In genomic region chr10:34933676-34934075, GRCh38 we compare ENCODE assay signal across 13 cellular contexts.
DNase-seq lines count a peak whose midpoint lies in the region; TF ChIP-seq lines count a peak whose summit lies in the region.
"Had no signal": no experiment of that assay in that cellular context is flagged by ENCODE, and none has a peak within 500 bp of the region (broad histone marks: within the 10 kb centered on the region; RNA-seq: fewer than 3 reads in every experiment).

No MANE protein-coding gene starts in this region.

- peaks cover 5% of the 10 kb centered on the region for H3K4me1 Mint-ChIP-seq in neural progenitor cell
- no peaks in the 10 kb centered on the region for H3K4me1 Mint-ChIP-seq in activated CD4-positive, alpha-beta T cell treated with anti-CD3 and anti-CD28 coated beads, Interleukin-2, amount 10 ng/mL, durations not matched to agents 24 days and 14 days

- no peaks in the 10 kb centered on the region for H3K36me3 Mint-ChIP-seq in neural progenitor cell
- H3K36me3 Mint-ChIP-seq in activated CD4-positive, alpha-beta T cell treated with anti-CD3 and anti-CD28 coated beads, Interleukin-2, amount 10 ng/mL, durations not matched to agents 24 days and 14 days (ENCODE audit: low read depth) = no peaks in the 10 kb centered on the region

- in situ Hi-C loops in astrocyte of the spinal cord (cut with HindIII; ENCODE audit: low sequenced_read_pairs) (no loop called here), GM13976 (cut with MboI; ENCODE audit: low sequenced_read_pairs, unreplicated experiment) (no loop called here)

- no peaks in the 10 kb centered on the region for H3K9me3 ChIP-seq in neural progenitor cell (ENCODE audit: low read depth)
- no peaks in the 10 kb centered on the region for H3K9me3 ChIP-seq in tibial nerve
- H3K9me3 ChIP-seq: SJSA1 had no signal

- H3F3A ChIP-seq in neural progenitor cell (ENCODE audit: low read depth) = no peaks in the 10 kb centered on the region

- no peak overlapping the region for H3K27ac Mint-ChIP-seq in neural progenitor cell
- H3K27ac Mint-ChIP-seq in activated CD4-positive, alpha-beta T cell treated with anti-CD3 and anti-CD28 coated beads, Interleukin-2, amount 10 ng/mL, durations not matched to agents 24 days and 14 days = no peak overlapping the region
- H3K27ac Mint-ChIP-seq: activated CD8-positive, alpha-beta T cell treated with anti-CD3 and anti-CD28 coated beads for 36 hours had no signal

- no peaks in the 10 kb centered on the region for H3K9me3 Mint-ChIP-seq in neural progenitor cell
- H3K9me3 Mint-ChIP-seq in activated CD4-positive, alpha-beta T cell treated with anti-CD3 and anti-CD28 coated beads, Interleukin-2, amount 10 ng/mL, durations not matched to agents 24 days and 14 days = no peaks in the 10 kb centered on the region
- H3K9me3 Mint-ChIP-seq: activated CD8-positive, alpha-beta T cell treated with anti-CD3 and anti-CD28 coated beads for 36 hours had no signal

- H3K27me3 ChIP-seq in neural progenitor cell (no peaks in the 10 kb centered on the region), tibial nerve (no peaks in the 10 kb centered on the region)
- H3K27me3 ChIP-seq: hepatocyte, SJSA1 had no signal

- intact Hi-C loops in cardiac septum (cut with DNase I) = no loop called here
- intact Hi-C loops in activated CD4-positive, alpha-beta T cell treated with anti-CD3 and anti-CD28 coated beads, Interleukin-2, amount 10 ng/mL, durations not matched to agents 24 days and 14 days (cut with micrococcal nuclease) = no loop called here

- WGBS in tibial nerve, 2 donors = 49 to 60% methylated on average over 9 of the region's 9 CpGs

- TF ChIP-seq EP300 in tibial nerve (IDR thresholded peaks at IDR 0.05) = peak in 1 of 2 donors; percentile 55

- no peaks in the 10 kb centered on the region for H4K20me1 ChIP-seq in neural progenitor cell (ENCODE audit: low read depth)

- H3K27ac ChIP-seq in neural progenitor cell (no peak overlapping the region), tibial nerve (peak overlapping the region in 1 of 4 donors; percentile 37)
- H3K27ac ChIP-seq: hepatocyte, SJSA1 had no signal

- TF ChIP-seq CTCF in astrocyte of the spinal cord (IDR thresholded peaks at IDR 0.05; ENCODE audit: low read depth, low read length) (no peak), neural progenitor cell (IDR thresholded peaks at IDR 0.05) (no peak), tibial nerve (IDR thresholded peaks at IDR 0.05) (no peak), GM13976 (IDR thresholded peaks at IDR 0.05; ENCODE audit: borderline replicate concordance, control extremely low read depth, extremely low read depth, insufficient read depth, missing control alignments) (no peak)

- H3K79me2 ChIP-seq in neural progenitor cell (ENCODE audit: low read depth) = no peaks in the 10 kb centered on the region
- H3K79me2 ChIP-seq: hepatocyte had no signal

- H3K4me3 ChIP-seq in astrocyte of the spinal cord (ENCODE audit: low read depth, low read length) = no peak overlapping the region
- no peak overlapping the region for H3K4me3 ChIP-seq in neural progenitor cell
- H3K4me3 ChIP-seq in tibial nerve = no peak overlapping the region
- H3K4me3 ChIP-seq: hepatocyte, SJSA1 had no signal

- H3K36me3 ChIP-seq in neural progenitor cell = no peaks in the 10 kb centered on the region
- H3K36me3 ChIP-seq in tibial nerve = no peaks in the 10 kb centered on the region
- H3K36me3 ChIP-seq: SJSA1 had no signal

- no peak overlapping the region for H3K9ac ChIP-seq in neural progenitor cell

- TF ChIP-seq POLR2A in tibial nerve (IDR thresholded peaks at IDR 0.05) = no peak

- peaks cover 10% of the 10 kb centered on the region for H3K27me3 Mint-ChIP-seq in neural progenitor cell (ENCODE audit: insufficient read depth, low read depth)
- peaks cover 1% of the 10 kb centered on the region for H3K27me3 Mint-ChIP-seq in activated CD4-positive, alpha-beta T cell treated with anti-CD3 and anti-CD28 coated beads, Interleukin-2, amount 10 ng/mL, durations not matched to agents 24 days and 14 days

- H2AFZ ChIP-seq in neural progenitor cell (replicated peaks) = no peak overlapping the region
- H2AFZ ChIP-seq: hepatocyte had no signal

- H3K4me2 ChIP-seq in neural progenitor cell = no peak overlapping the region
- H3K4me2 ChIP-seq: hepatocyte had no signal

- H3K4me1 ChIP-seq in neural progenitor cell (no peaks in the 10 kb centered on the region), tibial nerve (peaks cover 0 to 15% (median 2%) of the 10 kb centered on the region in 4 donors)

- H3K4me3 Mint-ChIP-seq in neural progenitor cell = no peak overlapping the region
- no peak overlapping the region for H3K4me3 Mint-ChIP-seq in activated CD4-positive, alpha-beta T cell treated with anti-CD3 and anti-CD28 coated beads, Interleukin-2, amount 10 ng/mL, durations not matched to agents 24 days and 14 days
- H3K4me3 Mint-ChIP-seq: activated CD8-positive, alpha-beta T cell treated with anti-CD3 and anti-CD28 coated beads for 36 hours had no signal

- DNase-seq in astrocyte of the spinal cord (ENCODE audit: low read depth, low spot score) (peak; percentile 73), cardiac septum (ENCODE audit: low spot score) (peak; percentile 71), neural progenitor cell (ENCODE audit: low spot score) (peak; percentile 16), tibial nerve (ENCODE audit: low spot score in 2 of 2) (peak; percentile 42 to 45), NCI-H2171 (lab: John Stamatoyannopoulos, UW) (no peak), GM13976 (ENCODE audit: low spot score) (no peak)
- DNase-seq in activated CD4-positive, alpha-beta T cell treated with anti-CD3 and anti-CD28 coated beads, Interleukin-2, amount 10 ng/mL, durations not matched to agents 24 days and 14 days = no peak
- no peak for DNase-seq in activated CD8-positive, alpha-beta memory T cell treated with anti-CD3 and anti-CD28 coated beads, Interleukin-2, amount 50 U/mL, for 48 hours
- DNase-seq: activated CD8-positive, alpha-beta T cell treated with anti-CD3 and anti-CD28 coated beads for 36 hours; DND-41; MV-4-11 had no signal

Comparison
In these comparisons a context has a peak if more than half of its experiments do, and no peak if none do; other contexts are left out.
1. DNase-seq: peak in astrocyte of the spinal cord (single experiment), cardiac septum (single experiment), neural progenitor cell (single experiment) and tibial nerve (2 of 2); none in NCI-H2171 (single experiment), GM13976 (single experiment), activated CD4-positive, alpha-beta T cell treated with anti-CD3 and anti-CD28 coated beads, Interleukin-2, amount 10 ng/mL, durations not matched to agents 24 days and 14 days (single experiment) and activated CD8-positive, alpha-beta memory T cell treated with anti-CD3 and anti-CD28 coated beads, Interleukin-2, amount 50 U/mL, for 48 hours (single experiment).